8 cellular contexts compared by ENCODE assay signal in genomic region chr2:111116843-111117665, GRCh38. TPM values are rescaled to one million over a fixed set of nuclear protein-coding genes. Genes with fewer than 3 reads are reported as not detected.
A peak's percentile ranks its signal among the peaks of the same experiment; 100 is the strongest.
DNase-seq lines count a peak whose midpoint lies in the region; ATAC-seq lines count a peak whose summit lies in the region.

No MANE protein-coding gene starts in this region.

- peaks cover 35% of the 10 kb centered on the region for H3K27me3 Mint-ChIP-seq in activated T-helper 2 cell treated with anti-CD3 and anti-CD28 coated beads, Interferon-gamma antibody, Interleukin-2, Interleukin-4, amounts not matched to agents 10 μg/mL and 5 μg/mL and 100 μg/mL, durations not matched to agents 14 hours and 24 hours and 36 hours (ENCODE audit: low read depth)
- H3K27me3 Mint-ChIP-seq in naive thymus-derived CD4-positive, alpha-beta T cell = peaks cover 26 to 75% (median 46%) of the 10 kb centered on the region in 5 donors
- H3K27me3 Mint-ChIP-seq in stimulated activated naive CD8-positive, alpha-beta T cell treated with anti-CD3 and anti-CD28 coated beads, Interleukin-15, amount 100 ng/mL, for 72 hours = peaks cover 61% of the 10 kb centered on the region

- peaks cover 0 to 5% (median 0%) of the 10 kb centered on the region in 3 experiments for H3K36me3 ChIP-seq in naive thymus-derived CD4-positive, alpha-beta T cell (ENCODE audit: control insufficient read depth in 2 of 3, insufficient read depth in 3 of 3, low read length in 3 of 3)

- CTCF ChIA-PET in naive thymus-derived CD4-positive, alpha-beta T cell (lab: Charles Lee) = interaction anchor here (0.9 to 1.1 kb wide), 2 partner anchors 9 to 13 kb away, joined by 3 read pairs; no protein-coding TSS in a partner anchor

- H3K4me3 Mint-ChIP-seq in activated T-helper 2 cell treated with anti-CD3 and anti-CD28 coated beads, Interferon-gamma antibody, Interleukin-2, Interleukin-4, amounts not matched to agents 10 μg/mL and 5 μg/mL and 100 μg/mL, durations not matched to agents 14 hours and 24 hours and 36 hours (ENCODE audit: low read depth) = peak overlapping the region; percentile 87
- H3K4me3 Mint-ChIP-seq in naive thymus-derived CD4-positive, alpha-beta T cell = peak overlapping the region; percentile 66 to 96 (median 86)
- H3K4me3 Mint-ChIP-seq in stimulated activated naive CD8-positive, alpha-beta T cell treated with anti-CD3 and anti-CD28 coated beads, Interleukin-15, amount 100 ng/mL, for 72 hours = peak overlapping the region; percentile 74 to 86

- peaks cover 19 to 32% of the 10 kb centered on the region in 2 donors for H3K4me1 ChIP-seq in naive thymus-derived CD4-positive, alpha-beta T cell (ENCODE audit: control insufficient read depth in 2 of 2, insufficient read depth in 2 of 2, low read length in 2 of 2)

- H3K36me3 Mint-ChIP-seq in activated T-helper 2 cell treated with anti-CD3 and anti-CD28 coated beads, Interferon-gamma antibody, Interleukin-2, Interleukin-4, amounts not matched to agents 10 μg/mL and 5 μg/mL and 100 μg/mL, durations not matched to agents 14 hours and 24 hours and 36 hours (ENCODE audit: low read depth) = peaks cover 21% of the 10 kb centered on the region
- H3K36me3 Mint-ChIP-seq in naive thymus-derived CD4-positive, alpha-beta T cell = no peaks in the 10 kb centered on the region

- DNase-seq in DMS79 treated with DMSO at 0.1 percent for 48 hours (lab: John Stamatoyannopoulos, UW) (peak; percentile 89), KBM-7 (peak; percentile 78), RKO (ENCODE audit: low spot score) (peak; percentile 75), fibroblast of peridontal ligament (ENCODE audit: extremely low read depth) (peak; percentile 62)
- peak; percentile 55 for DNase-seq in activated T-helper 2 cell treated with anti-CD3 and anti-CD28 coated beads, Interferon-gamma antibody, Interleukin-2, Interleukin-4, amounts not matched to agents 10 μg/mL and 5 μg/mL and 100 μg/mL, durations not matched to agents 14 hours and 24 hours and 36 hours (ENCODE audit: low spot score)
- peak; percentile 43 to 72 (median 65) for DNase-seq in naive thymus-derived CD4-positive, alpha-beta T cell
- peak; percentile 70 to 84 for DNase-seq in stimulated activated naive CD8-positive, alpha-beta T cell treated with anti-CD3 and anti-CD28 coated beads, Interleukin-15, amount 100 ng/mL, for 72 hours

- intact Hi-C loops in activated T-helper 2 cell treated with anti-CD3 and anti-CD28 coated beads, Interferon-gamma antibody, Interleukin-2, Interleukin-4, amounts not matched to agents 10 μg/mL and 5 μg/mL and 100 μg/mL, durations not matched to agents 14 hours and 24 hours and 36 hours (cut with micrococcal nuclease) = loop anchor here (2.0 to 5.0 kb wide), 8 partner anchors 16 to 582 kb away; no protein-coding TSS in a partner anchor
- intact Hi-C loops in naive thymus-derived CD4-positive, alpha-beta T cell (cut with micrococcal nuclease) = loop anchor here (1.0 to 10.0 kb wide), 10 partner anchors 40 to 1528 kb away; partner anchors contain the start of genes SLC20A1 (in 1 of the 2) and ZC3H6 (in 1 of the 2)

- in situ Hi-C loops in KBM-7 (cut with MboI; ENCODE audit: low pct_unique_long_range_greater_than_20kb, low sequenced_read_pairs) = no loop called here

- peak; percentile 52 for ATAC-seq in naive thymus-derived CD4-positive, alpha-beta T cell
- peak; percentile 61 for ATAC-seq in stimulated activated naive CD8-positive, alpha-beta T cell treated with anti-CD3 and anti-CD28 coated beads, Interleukin-15, amount 100 ng/mL, for 72 hours
- ATAC-seq in HG03196 (IDR thresholded peaks at IDR 0.05; ENCODE audit: unreplicated experiment) = no peak

- H3K27ac ChIP-seq in naive thymus-derived CD4-positive, alpha-beta T cell (ENCODE audit: low read depth, low read length) = no peak overlapping the region

- H3K27ac Mint-ChIP-seq in activated T-helper 2 cell treated with anti-CD3 and anti-CD28 coated beads, Interferon-gamma antibody, Interleukin-2, Interleukin-4, amounts not matched to agents 10 μg/mL and 5 μg/mL and 100 μg/mL, durations not matched to agents 14 hours and 24 hours and 36 hours = peak overlapping the region; percentile 91
- peak overlapping the region in 1 of 9 donors; percentile 65 for H3K27ac Mint-ChIP-seq in naive thymus-derived CD4-positive, alpha-beta T cell
- peak overlapping the region in 1 of 2 donors; percentile 35 for H3K27ac Mint-ChIP-seq in stimulated activated naive CD8-positive, alpha-beta T cell treated with anti-CD3 and anti-CD28 coated beads, Interleukin-15, amount 100 ng/mL, for 72 hours

- POLR2A ChIA-PET in naive thymus-derived CD4-positive, alpha-beta T cell (lab: Charles Lee) = no interaction called here

- H3K9me3 Mint-ChIP-seq in activated T-helper 2 cell treated with anti-CD3 and anti-CD28 coated beads, Interferon-gamma antibody, Interleukin-2, Interleukin-4, amounts not matched to agents 10 μg/mL and 5 μg/mL and 100 μg/mL, durations not matched to agents 14 hours and 24 hours and 36 hours = no peaks in the 10 kb centered on the region
- no peaks in the 10 kb centered on the region for H3K9me3 Mint-ChIP-seq in naive thymus-derived CD4-positive, alpha-beta T cell
- no peaks in the 10 kb centered on the region for H3K9me3 Mint-ChIP-seq in stimulated activated naive CD8-positive, alpha-beta T cell treated with anti-CD3 and anti-CD28 coated beads, Interleukin-15, amount 100 ng/mL, for 72 hours

- peaks cover 0 to 16% of the 10 kb centered on the region in 2 donors for H3K27me3 ChIP-seq in naive thymus-derived CD4-positive, alpha-beta T cell (ENCODE audit: control insufficient read depth in 2 of 2, insufficient read depth in 2 of 2, low read length in 2 of 2)

- peaks cover 35% of the 10 kb centered on the region for H3K4me1 Mint-ChIP-seq in activated T-helper 2 cell treated with anti-CD3 and anti-CD28 coated beads, Interferon-gamma antibody, Interleukin-2, Interleukin-4, amounts not matched to agents 10 μg/mL and 5 μg/mL and 100 μg/mL, durations not matched to agents 14 hours and 24 hours and 36 hours (ENCODE audit: low read depth)
- peaks cover 21 to 40% (median 28%) of the 10 kb centered on the region in 7 donors for H3K4me1 Mint-ChIP-seq in naive thymus-derived CD4-positive, alpha-beta T cell
- peaks cover 56% of the 10 kb centered on the region for H3K4me1 Mint-ChIP-seq in stimulated activated naive CD8-positive, alpha-beta T cell treated with anti-CD3 and anti-CD28 coated beads, Interleukin-15, amount 100 ng/mL, for 72 hours

- peak overlapping the region; percentile 65 for H3K4me3 ChIP-seq in naive thymus-derived CD4-positive, alpha-beta T cell (ENCODE audit: low read length)

- no peaks in the 10 kb centered on the region for H3K9me3 ChIP-seq in naive thymus-derived CD4-positive, alpha-beta T cell (ENCODE audit: control insufficient read depth in 2 of 3, low read length in 3 of 3)

RNA-seq across cellular contexts. Expression of gene BCL2L11, which starts 3.7 kb away (rescaled TPM):
- total RNA-seq in activated T-helper 2 cell treated with anti-CD3 and anti-CD28 coated beads, Interferon-gamma antibody, Interleukin-2, Interleukin-4, amounts not matched to agents 10 μg/mL and 5 μg/mL and 100 μg/mL, durations not matched to agents 14 hours and 24 hours and 36 hours = 214 and 225 TPM in 2 replicates
- total RNA-seq in naive thymus-derived CD4-positive, alpha-beta T cell = 10 to 100 TPM; 33.1 to 67.6 (median 39.0) TPM
- 10 to 100 TPM; 12.3 to 13.7 TPM for polyA plus RNA-seq in naive thymus-derived CD4-positive, alpha-beta T cell
